14 cellular contexts compared by ENCODE assay signal in the genomic region with DNA sequence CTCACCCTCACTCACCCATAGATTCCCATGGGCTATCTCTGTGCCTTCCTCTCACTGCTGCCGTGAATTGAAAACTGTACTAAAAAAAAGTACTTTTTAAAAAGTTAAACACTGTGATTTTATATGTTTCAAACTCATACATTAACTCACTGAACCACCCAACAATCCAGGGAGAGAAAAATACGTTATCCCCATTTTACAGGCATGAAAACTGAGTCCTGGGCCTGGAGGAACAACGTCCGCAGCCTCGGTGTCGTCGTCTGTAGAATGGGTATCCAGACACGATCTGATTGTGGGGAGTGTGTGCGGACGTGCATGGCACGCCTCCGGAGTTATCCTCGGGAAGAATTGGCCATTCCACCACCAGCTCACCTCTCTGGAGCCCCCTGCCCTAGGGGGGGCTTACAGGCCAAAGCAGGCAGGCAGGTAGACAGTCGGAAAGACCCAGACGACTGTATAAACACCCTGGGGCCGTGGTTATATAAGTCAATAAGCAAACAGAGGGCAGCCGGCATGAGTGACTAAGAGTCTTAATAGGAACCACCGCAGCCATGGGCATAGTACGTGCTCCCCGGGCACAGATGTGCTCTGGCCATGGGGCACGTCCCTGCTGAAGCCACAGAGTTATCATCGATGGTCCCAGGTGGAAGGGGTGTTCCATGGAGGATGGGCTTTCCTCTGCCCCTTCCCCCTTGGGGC. TPM values are rescaled to one million over a fixed set of nuclear protein-coding genes. Genes with fewer than 3 reads are reported as not detected.
DNase-seq lines count a peak whose midpoint lies in the region; ATAC-seq and TF ChIP-seq lines count a peak whose summit lies in the region.
"Had no signal": no experiment of that assay in that cellular context is flagged by ENCODE, and none has a peak within 500 bp of the region (broad histone marks: within the 10 kb centered on the region; RNA-seq: fewer than 3 reads in every experiment).

No MANE protein-coding gene starts in this region.

- H3K36me3 Mint-ChIP-seq in Calu3 (ENCODE audit: insufficient read depth, unreplicated experiment): peaks cover 16% of the 10 kb centered on the region
- H3K36me3 Mint-ChIP-seq: activated naive CD4-positive, alpha-beta T cell treated with anti-CD3 and anti-CD28 coated beads, Interleukin-2, amount 10 ng/mL, durations not matched to agents 7 days and 5 days had no signal

- peak overlapping the region; percentile 59 for H3K27ac Mint-ChIP-seq in Calu3 (ENCODE audit: unreplicated experiment)
- H3K27ac Mint-ChIP-seq: activated naive CD4-positive, alpha-beta T cell treated with anti-CD3 and anti-CD28 coated beads, Interleukin-2, amount 10 ng/mL, durations not matched to agents 7 days and 5 days had no signal

- in situ Hi-C loops in astrocyte of the spinal cord (cut with HindIII; ENCODE audit: low sequenced_read_pairs): no loop called here

- CTCF ChIA-PET in Calu3 (lab: Charles Lee): interaction anchor here (1.3 kb wide), 1 partner anchor 32 kb away, joined by 6 read pairs; no protein-coding TSS in a partner anchor

- TF ChIP-seq CTCF in Calu3 (IDR thresholded peaks at IDR 0.05; ENCODE audit: unreplicated experiment): no peak
- no peak for TF ChIP-seq CTCF in astrocyte of the spinal cord (IDR thresholded peaks at IDR 0.05; ENCODE audit: low read depth, low read length)
- TF ChIP-seq CTCF in WERI-Rb-1 (IDR thresholded peaks at IDR 0.05; ENCODE audit: low read depth, low read length): no peak

- H3K4me3 Mint-ChIP-seq in Calu3 (ENCODE audit: low read depth, unreplicated experiment): no peak overlapping the region
- H3K4me3 Mint-ChIP-seq: activated naive CD4-positive, alpha-beta T cell treated with anti-CD3 and anti-CD28 coated beads, Interleukin-2, amount 10 ng/mL, durations not matched to agents 7 days and 5 days had no signal

- H3K4me3 ChIP-seq in astrocyte of the spinal cord (ENCODE audit: low read depth, low read length): no peak overlapping the region
- no peak overlapping the region for H3K4me3 ChIP-seq in WERI-Rb-1 (ENCODE audit: low read depth, low read length)
- H3K4me3 ChIP-seq: heart left ventricle, transverse colon had no signal

- H3K9me3 Mint-ChIP-seq in Calu3 (ENCODE audit: low read depth, unreplicated experiment): no peaks in the 10 kb centered on the region
- H3K9me3 Mint-ChIP-seq: activated naive CD4-positive, alpha-beta T cell treated with anti-CD3 and anti-CD28 coated beads, Interleukin-2, amount 10 ng/mL, durations not matched to agents 7 days and 5 days had no signal

- H3K4me1 Mint-ChIP-seq in Calu3 (ENCODE audit: low read depth, unreplicated experiment): peaks cover 36% of the 10 kb centered on the region

- ATAC-seq in GM21576 (IDR thresholded peaks at IDR 0.05; ENCODE audit: unreplicated experiment): no peak
- ATAC-seq: heart left ventricle had no signal

- H3K9me3 ChIP-seq in WERI-Rb-1 (ENCODE audit: severe bottlenecking): no peaks in the 10 kb centered on the region
- H3K9me3 ChIP-seq: heart left ventricle, transverse colon had no signal

- H3K27me3 ChIP-seq in WERI-Rb-1 (ENCODE audit: insufficient read depth, low read depth, severe bottlenecking): no peaks in the 10 kb centered on the region

- DNase-seq in Calu3 (peak; percentile 62), HT-29 (ENCODE audit: low spot score) (peak; percentile 36), astrocyte of the spinal cord (ENCODE audit: low read depth, low spot score) (peak; percentile 52), myocyte (ENCODE audit: low read depth) (peak; percentile 56), DMS114 treated with DMSO at 0.1 percent for 48 hours (lab: John Stamatoyannopoulos, UW; ENCODE audit: unreplicated experiment) (no peak), WERI-Rb-1 (no peak)
- DNase-seq in stimulated activated CD4-positive, alpha-beta T cell treated with anti-CD3 and anti-CD28 coated beads, Interleukin-15, amount 100 ng/mL, for 24 hours: no peak
- DNase-seq: activated CD8-positive, alpha-beta memory T cell treated with anti-CD3 and anti-CD28 coated beads for 24 hours; activated naive CD4-positive, alpha-beta T cell treated with anti-CD3 and anti-CD28 coated beads, Interleukin-2, amount 10 ng/mL, durations not matched to agents 7 days and 5 days; heart left ventricle; kidney; NCI-H2029; transverse colon had no signal

- BruUV-seq in Calu3 (replicated peaks; lab: Mats Ljungman, UMichigan): no TSS peak

- intact Hi-C loops in Calu3 (cut with micrococcal nuclease; ENCODE audit: unreplicated experiment): no loop called here

- no peak overlapping the region for H3K27ac ChIP-seq in WERI-Rb-1
- H3K27ac ChIP-seq: transverse colon had no signal

- no peaks in the 10 kb centered on the region for H3K27me3 Mint-ChIP-seq in Calu3 (ENCODE audit: unreplicated experiment)

- H3K36me3 ChIP-seq in WERI-Rb-1: no peaks in the 10 kb centered on the region
- H3K36me3 ChIP-seq: heart left ventricle, transverse colon had no signal

RNA-seq across cellular contexts. Expression of gene PDGFB, which starts 7.1 kb away (rescaled TPM):
- total RNA-seq in Calu3 (2022): 12.1 and 25.9 TPM in 2 replicates
- total RNA-seq in HT-29 (2014; rRNA removed; shearing (Covaris generic)): 12.4 and 16.6 TPM in 2 replicates
- 6.7 and 10.2 TPM in 2 replicates for total RNA-seq in myocyte
- polyA plus RNA-seq in myocyte (2012): 19.4 TPM

Comparison
In these comparisons a context has a peak if more than half of its experiments do, and no peak if none do; other contexts are left out.
1. DNase-seq: peak in Calu3 (single experiment), HT-29 (single experiment), astrocyte of the spinal cord (single experiment) and myocyte (single experiment); none in stimulated activated CD4-positive, alpha-beta T cell treated with anti-CD3 and anti-CD28 coated beads, Interleukin-15, amount 100 ng/mL, for 24 hours (single experiment), DMS114 treated with DMSO at 0.1 percent for 48 hours (single experiment) and WERI-Rb-1 (single experiment).